ENCODE assay signal across 8 cellular contexts in the genomic region with DNA sequence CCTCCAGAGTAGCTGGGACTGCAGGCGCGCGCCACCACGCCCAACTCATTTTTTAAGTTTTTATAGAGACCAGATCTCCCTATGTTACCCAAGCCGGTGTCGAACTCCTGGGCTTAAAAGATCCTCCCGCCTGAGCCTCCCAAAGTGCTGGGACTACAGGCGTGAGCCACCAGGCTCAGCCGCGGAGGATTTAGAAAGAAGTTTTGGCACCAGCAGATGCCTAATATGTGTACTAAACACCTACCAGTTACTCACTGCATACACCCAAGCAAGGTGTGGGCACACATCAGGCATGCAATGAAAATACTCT. TPM values are rescaled to one million over a fixed set of nuclear protein-coding genes. Genes with fewer than 3 reads are reported as not detected.
A peak's percentile ranks its signal among the peaks of the same experiment; 100 is the strongest.
DNase-seq lines count a peak whose midpoint lies in the region; ATAC-seq and TF ChIP-seq lines count a peak whose summit lies in the region.

No MANE protein-coding gene starts in this region.

- TF ChIP-seq POLR2A in ovary (IDR thresholded peaks at IDR 0.05) = no peak

- BruUV-seq in PC-9 (replicated peaks; lab: Mats Ljungman, UMichigan) = no TSS peak

- no peaks in the 10 kb centered on the region for H3K27me3 ChIP-seq in CD8-positive, alpha-beta memory T cell (ENCODE audit: insufficient read depth, low read length, poor library complexity, severe bottlenecking)
- H3K27me3 ChIP-seq in PC-9 (ENCODE audit: insufficient read depth, low read depth) (no peaks in the 10 kb centered on the region), ovary (no peaks in the 10 kb centered on the region)

- peak overlapping the region; percentile 95 for H2AFZ ChIP-seq in PC-9

- 53 to 59% (median 57%) methylated on average over 10 of the region's 10 CpGs for WGBS in ovary, 3 donors

- H3K27ac ChIP-seq in CD8-positive, alpha-beta memory T cell (ENCODE audit: low read depth, low read length) = peak overlapping the region; percentile 92
- H3K27ac ChIP-seq in PC-9 = no peak overlapping the region
- peak overlapping the region in 1 of 2 donors; percentile 52 for H3K27ac ChIP-seq in ovary

- peaks cover 0 to 2% of the 10 kb centered on the region in 2 donors for H3K27me3 Mint-ChIP-seq in CD8-positive, alpha-beta memory T cell

- DNase-seq in CD8-positive, alpha-beta memory T cell = no peak
- no peak for DNase-seq in PC-9
- DNase-seq in epithelial cell of esophagus (ENCODE audit: low read depth) = peak; percentile 1
- DNase-seq in ovary = no peak
- no peak for DNase-seq in activated CD8-positive, alpha-beta memory T cell treated with anti-CD3 and anti-CD28 coated beads, Interleukin-2, amount 50 U/mL, for 48 hours

- no peak for TF ChIP-seq EP300 in ovary (IDR thresholded peaks at IDR 0.05)

- H3K4me3 Mint-ChIP-seq in CD8-positive, alpha-beta memory T cell = peak overlapping the region; percentile 30 to 99 (median 93)

- peaks cover 0 to 25% (median 19%) of the 10 kb centered on the region in 3 donors for H3K36me3 Mint-ChIP-seq in CD8-positive, alpha-beta memory T cell

- peak overlapping the region in 4 of 8 donors; percentile 3 to 70 (median 53) for H3K27ac Mint-ChIP-seq in CD8-positive, alpha-beta memory T cell

- ATAC-seq in HG03439 (IDR thresholded peaks at IDR 0.05; ENCODE audit: unreplicated experiment) (no peak), GM19463 (IDR thresholded peaks at IDR 0.05; ENCODE audit: unreplicated experiment) (no peak), GM19035 (IDR thresholded peaks at IDR 0.05; ENCODE audit: unreplicated experiment) (no peak)

- H3F3A ChIP-seq in PC-9 (ENCODE audit: insufficient read depth, low read depth) = peaks cover 5% of the 10 kb centered on the region; the same call in 1 of the 2 replicates

- H3K4me3 ChIP-seq in CD8-positive, alpha-beta memory T cell (ENCODE audit: low read length) = peak overlapping the region; percentile 77
- H3K4me3 ChIP-seq in PC-9 = peak overlapping the region; percentile 83
- H3K4me3 ChIP-seq in epithelial cell of esophagus (ENCODE audit: low read length) = peak overlapping the region; percentile 96
- peak overlapping the region; percentile 57 for H3K4me3 ChIP-seq in ovary

- no peaks in the 10 kb centered on the region for H4K20me1 ChIP-seq in PC-9 (ENCODE audit: insufficient read depth)

- intact Hi-C loops in PC-9 (cut with micrococcal nuclease; ENCODE audit: unreplicated experiment) (loop anchor here (5.0 kb wide), 1 partner anchor 393 kb away; a partner anchor contains a TSS), ovary (cut with DNase I) (no loop called here)

- H3K79me2 ChIP-seq in PC-9 (ENCODE audit: low read depth) = no peaks in the 10 kb centered on the region

- H3K9me2 ChIP-seq in PC-9 (ENCODE audit: insufficient read depth) = no peaks in the 10 kb centered on the region; the same call in 1 of the 2 replicates

- peaks cover 4 to 16% (median 6%) of the 10 kb centered on the region in 5 donors for H3K9me3 Mint-ChIP-seq in CD8-positive, alpha-beta memory T cell

- peaks cover 15% of the 10 kb centered on the region for H3K4me1 ChIP-seq in CD8-positive, alpha-beta memory T cell (ENCODE audit: insufficient read depth, low read length)
- H3K4me1 ChIP-seq in PC-9 (replicated peaks; ENCODE audit: insufficient read depth) (peaks cover 7% of the 10 kb centered on the region), ovary (ENCODE audit: insufficient read depth) (peaks cover 3% of the 10 kb centered on the region)

- CTCF ChIA-PET in CD8-positive, alpha-beta memory T cell (lab: Charles Lee) = no interaction called here
- CTCF ChIA-PET in PC-9 (lab: Charles Lee) = no interaction called here

- no peaks in the 10 kb centered on the region for H3K36me3 ChIP-seq in CD8-positive, alpha-beta memory T cell (ENCODE audit: insufficient read depth, low read length)
- H3K36me3 ChIP-seq in PC-9 (ENCODE audit: low read depth) (no peaks in the 10 kb centered on the region), ovary (no peaks in the 10 kb centered on the region)

- H3K4me1 Mint-ChIP-seq in CD8-positive, alpha-beta memory T cell = peaks cover 24 to 33% (median 28%) of the 10 kb centered on the region in 3 donors

- POLR2A ChIA-PET in CD8-positive, alpha-beta memory T cell (lab: Charles Lee) = interaction anchor here (1.1 to 1.3 kb wide), 2 partner anchors 40 to 831 kb away, joined by 3 to 4 read pairs; a partner anchor contains a TSS
- POLR2A ChIA-PET in PC-9 (lab: Charles Lee; ENCODE audit: unreplicated experiment) = interaction anchor here (0.6 kb wide), 1 partner anchor 110 kb away, joined by 3 read pairs; a partner anchor contains a TSS

- no peak for TF ChIP-seq CTCF in PC-9 (conservative IDR thresholded peaks at IDR 0.05)
- TF ChIP-seq CTCF in epithelial cell of esophagus (IDR thresholded peaks at IDR 0.05; ENCODE audit: insufficient read depth, low read depth, low read length, missing control alignments) = no peak
- TF ChIP-seq CTCF in ovary (IDR thresholded peaks at IDR 0.05) = no peak

- H3K9me3 ChIP-seq in CD8-positive, alpha-beta memory T cell (ENCODE audit: low read length) = no peaks in the 10 kb centered on the region
- H3K9me3 ChIP-seq in PC-9 (ENCODE audit: insufficient read depth, low read depth) = peaks cover 10% of the 10 kb centered on the region; the same call in 1 of the 2 replicates
- H3K9me3 ChIP-seq in ovary = no peaks in the 10 kb centered on the region

- peak overlapping the region; percentile 81 for H3K4me2 ChIP-seq in PC-9

RNA-seq across cellular contexts. Expression of a gene that starts 0.5 kb away (rescaled TPM):
- 1 to 10 TPM; 2.1 to 3.9 TPM for total RNA-seq in CD8-positive, alpha-beta memory T cell
- polyA plus RNA-seq in CD8-positive, alpha-beta memory T cell = 4.5 TPM
- total RNA-seq in PC-9 (2021) = 5.9 and 6.7 TPM in 2 replicates
- 10 to 100 TPM in 1 of 7 donors, 1 to 10 TPM in 6; 4.7 to 10.5 (median 7.0) TPM for total RNA-seq in ovary
- polyA plus RNA-seq in ovary = 1 to 10 TPM; 3.1 to 5.9 TPM

RNA-seq across cellular contexts. Expression of a gene that starts 39.0 kb away (rescaled TPM):
- 1 to 10 TPM; 4.9 to 6.2 TPM for total RNA-seq in CD8-positive, alpha-beta memory T cell
- 12.8 TPM for polyA plus RNA-seq in CD8-positive, alpha-beta memory T cell
- total RNA-seq in PC-9 (2021) = 1.8 and 1.9 TPM in 2 replicates
- 10 to 100 TPM in 3 of 7 donors, 1 to 10 TPM in 4; 4.7 to 16.2 (median 8.3) TPM for total RNA-seq in ovary
- 1 to 10 TPM; 5.8 to 8.6 TPM for polyA plus RNA-seq in ovary
